Comparison of ENCODE assay signal across 1 cellular context in genomic region chr4:52873861-52874343, GRCh38.
TF ChIP-seq lines count a peak whose summit lies in the region.

No MANE protein-coding gene starts in this region.

TF ChIP-seq in WTC11, 78 proteins besides CTCF, POLR2A, EP300 and RAD21 (continued from another document):
- TF ChIP-seq ZSCAN18 (CRISPR knock-in tag; IDR thresholded peaks at IDR 0.05), result no peak
- peak; percentile 72; the same call in 1 of the 2 replicates for TF ChIP-seq ZNF532 (CRISPR knock-in tag; IDR thresholded peaks at IDR 0.05; ENCODE audit: borderline replicate concordance)
- TF ChIP-seq CREM (CRISPR knock-in tag; IDR thresholded peaks at IDR 0.05), result no peak
- TF ChIP-seq ATF1 (CRISPR knock-in tag; IDR thresholded peaks at IDR 0.05), result no peak
- peak; percentile 83 for TF ChIP-seq ZNF121 (CRISPR knock-in tag; IDR thresholded peaks at IDR 0.05)
- TF ChIP-seq TEAD4 (CRISPR knock-in tag; IDR thresholded peaks at IDR 0.05), result peak; percentile 91
- TF ChIP-seq HMGXB4 (CRISPR knock-in tag; IDR thresholded peaks at IDR 0.05), result no peak
